13 cellular contexts compared by ENCODE assay signal in genomic region chr15:89093509-89093908, GRCh38. TPM values are rescaled to one million over a fixed set of nuclear protein-coding genes. Genes with fewer than 3 reads are reported as not detected.
DNase-seq lines count a peak whose midpoint lies in the region; ATAC-seq and TF ChIP-seq lines count a peak whose summit lies in the region.
"Had no signal": no experiment of that assay in that cellular context is flagged by ENCODE, and none has a peak within 500 bp of the region (broad histone marks: within the 10 kb centered on the region; RNA-seq: fewer than 3 reads in every experiment).

No MANE protein-coding gene starts in this region.

- no peaks in the 10 kb centered on the region for H3K9me3 Mint-ChIP-seq in activated naive CD4-positive, alpha-beta T cell treated with anti-CD3 and anti-CD28 coated beads, Interleukin-2, amount 50 U/mL, for 24 hours
- no peaks in the 10 kb centered on the region for H3K9me3 Mint-ChIP-seq in brain
- no peaks in the 10 kb centered on the region for H3K9me3 Mint-ChIP-seq in natural killer cell treated with Interleukin-12 subunit alpha and Interleukin-12 subunit beta and Interleukin-15 and Interleukin-18, amount 100 ng/mL, for 72 hours

- H3K4me1 ChIP-seq in upper lobe of left lung: peaks cover 54 to 87% (median 64%) of the 10 kb centered on the region in 4 donors

- peaks cover 13% of the 10 kb centered on the region for H3K36me3 Mint-ChIP-seq in activated naive CD4-positive, alpha-beta T cell treated with anti-CD3 and anti-CD28 coated beads, Interleukin-2, amount 50 U/mL, for 24 hours
- H3K36me3 Mint-ChIP-seq in brain: peaks cover 30% of the 10 kb centered on the region
- peaks cover 17% of the 10 kb centered on the region for H3K36me3 Mint-ChIP-seq in natural killer cell treated with Interleukin-12 subunit alpha and Interleukin-12 subunit beta and Interleukin-15 and Interleukin-18, amount 100 ng/mL, for 72 hours

- H3K36me3 ChIP-seq in upper lobe of left lung: no peaks in the 10 kb centered on the region

- DNase-seq in activated naive CD4-positive, alpha-beta T cell treated with Interleukin-2 at 50 U/mL for 16 hours: no peak
- DNase-seq in natural killer cell treated with Interleukin-12 subunit alpha and Interleukin-12 subunit beta and Interleukin-15 and Interleukin-18, amount 100 ng/mL, for 72 hours (ENCODE audit: low spot score): no peak
- DNase-seq in upper lobe of left lung: no peak
- no peak for DNase-seq in NCI-H187 treated with DMSO at 0.1 percent for 48 hours (lab: John Stamatoyannopoulos, UW)
- no peak for DNase-seq in activated CD4-positive, alpha-beta T cell treated with anti-CD3 and anti-CD28 coated beads, Interleukin-2, amount 50 U/mL, for 1 hour
- no peak for DNase-seq in amygdala (lab: John Stamatoyannopoulos, UW)
- DNase-seq: anterior cingulate cortex, hippocampal formation, NCI-H146 had no signal

- H3K27me3 ChIP-seq in upper lobe of left lung: no peaks in the 10 kb centered on the region

- no peaks in the 10 kb centered on the region for H3K9me3 ChIP-seq in upper lobe of left lung

- no peak for TF ChIP-seq POLR2A in upper lobe of left lung (IDR thresholded peaks at IDR 0.05)

- H3K27ac ChIP-seq in upper lobe of left lung: peak overlapping the region; percentile 92 to 99 (median 95)

- no peak for ATAC-seq in natural killer cell treated with Interleukin-12 subunit alpha and Interleukin-12 subunit beta and Interleukin-15 and Interleukin-18, amount 100 ng/mL, for 72 hours
- no peak for ATAC-seq in upper lobe of left lung (ENCODE audit: low FRiP score in 2 of 2)
- ATAC-seq: HCT116, sciatic nerve had no signal

- TF ChIP-seq CTCF in brain (conservative IDR thresholded peaks at IDR 0.05): no peak
- TF ChIP-seq CTCF in upper lobe of left lung (IDR thresholded peaks at IDR 0.05): no peak

- H3K27ac Mint-ChIP-seq in activated naive CD4-positive, alpha-beta T cell treated with anti-CD3 and anti-CD28 coated beads, Interleukin-2, amount 50 U/mL, for 24 hours: peak overlapping the region; percentile 5
- peak overlapping the region in 4 of 5 experiments; percentile 18 to 94 (median 68) for H3K27ac Mint-ChIP-seq in brain
- peak overlapping the region; percentile 62 to 80 for H3K27ac Mint-ChIP-seq in natural killer cell treated with Interleukin-12 subunit alpha and Interleukin-12 subunit beta and Interleukin-15 and Interleukin-18, amount 100 ng/mL, for 72 hours

- H3K27me3 Mint-ChIP-seq in activated naive CD4-positive, alpha-beta T cell treated with anti-CD3 and anti-CD28 coated beads, Interleukin-2, amount 50 U/mL, for 24 hours: no peaks in the 10 kb centered on the region
- H3K27me3 Mint-ChIP-seq in brain: no peaks in the 10 kb centered on the region
- no peaks in the 10 kb centered on the region for H3K27me3 Mint-ChIP-seq in natural killer cell treated with Interleukin-12 subunit alpha and Interleukin-12 subunit beta and Interleukin-15 and Interleukin-18, amount 100 ng/mL, for 72 hours

- peak overlapping the region; percentile 24 for H3K4me3 Mint-ChIP-seq in activated naive CD4-positive, alpha-beta T cell treated with anti-CD3 and anti-CD28 coated beads, Interleukin-2, amount 50 U/mL, for 24 hours
- H3K4me3 Mint-ChIP-seq in brain: peak overlapping the region in 4 of 5 experiments; percentile 21 to 72 (median 38)
- H3K4me3 Mint-ChIP-seq in natural killer cell treated with Interleukin-12 subunit alpha and Interleukin-12 subunit beta and Interleukin-15 and Interleukin-18, amount 100 ng/mL, for 72 hours: peak overlapping the region; percentile 13

- no peak overlapping the region for H3K4me3 ChIP-seq in upper lobe of left lung

- peaks cover 62% of the 10 kb centered on the region for H3K4me1 Mint-ChIP-seq in activated naive CD4-positive, alpha-beta T cell treated with anti-CD3 and anti-CD28 coated beads, Interleukin-2, amount 50 U/mL, for 24 hours
- H3K4me1 Mint-ChIP-seq in brain: peaks cover 74% of the 10 kb centered on the region
- peaks cover 50 to 64% of the 10 kb centered on the region in 2 donors for H3K4me1 Mint-ChIP-seq in natural killer cell treated with Interleukin-12 subunit alpha and Interleukin-12 subunit beta and Interleukin-15 and Interleukin-18, amount 100 ng/mL, for 72 hours (ENCODE audit: low read depth in 2 of 2)

- 87 to 88% methylated on average over 7 of the region's 7 CpGs for WGBS in upper lobe of left lung, 2 donors

- TF ChIP-seq EP300 in upper lobe of left lung (IDR thresholded peaks at IDR 0.05): no peak

RNA-seq across cellular contexts. Expression of gene ABHD2, which starts 5.3 kb away (rescaled TPM):
- polyA plus RNA-seq in brain (ENCODE audit: insufficient read depth, low read depth, low replicate concordance): 82.7 TPM
- 100 to 1,000 TPM; 130 to 214 TPM for total RNA-seq in natural killer cell treated with Interleukin-12 subunit alpha and Interleukin-12 subunit beta and Interleukin-15 and Interleukin-18, amount 100 ng/mL, for 72 hours
- 100 to 1,000 TPM in 5 of 6 donors, 10 to 100 TPM in 1; 84.1 to 230 (median 174) TPM for total RNA-seq in upper lobe of left lung

Comparison
In these comparisons a context has a peak if more than half of its experiments do, and no peak if none do; other contexts are left out.
1. H3K27ac Mint-ChIP-seq: peak in every context shown above with its lines; median percentile 71 in natural killer cell treated with Interleukin-12 subunit alpha and Interleukin-12 subunit beta and Interleukin-15 and Interleukin-18, amount 100 ng/mL, for 72 hours; 68 in brain; 5 in activated naive CD4-positive, alpha-beta T cell treated with anti-CD3 and anti-CD28 coated beads, Interleukin-2, amount 50 U/mL, for 24 hours.